Comparison of ENCODE assay signal across 21 cellular contexts in genomic region chr11:10861047-10861446, GRCh38.
"Had no signal": no experiment of that assay in that cellular context is flagged by ENCODE, and none has a peak within 500 bp of the region (broad histone marks: within the 10 kb centered on the region; RNA-seq: fewer than 3 reads in every experiment).

No MANE protein-coding gene starts in this region.

- H3K4me3 ChIP-seq: breast epithelium, esophagus squamous epithelium, lung, prostate gland, SJSA1, skin epidermis, stomach, upper lobe of left lung had no signal

- H3K27me3 ChIP-seq: breast epithelium, esophagus squamous epithelium, SJSA1, stomach, upper lobe of left lung had no signal

- DNase-seq: activated CD4-positive, alpha-beta T cell treated with anti-CD3 and anti-CD28 coated beads, Interleukin-2, amount 50 U/mL, for 48 hours; activated CD8-positive, alpha-beta memory T cell treated with anti-CD3 and anti-CD28 coated beads, Interleukin-2, amount 50 U/mL, for 48 hours; activated naive CD4-positive, alpha-beta T cell treated with Interleukin-2 at 50 U/mL for 16 hours; activated T-cell treated with anti-CD3 and anti-CD28 coated beads, Interleukin-2, amount 50 U/mL, for 4 hours; aorta; esophagus squamous epithelium; kidney; naive B cell; right cardiac atrium; stimulated activated CD4-positive, alpha-beta T cell treated with anti-CD3 and anti-CD28 coated beads, Interleukin-2, amount 100 ng/mL, for 24 hours; stomach; T-helper 1 cell; upper lobe of left lung had no signal

- H3K36me3 ChIP-seq: breast epithelium, prostate gland, stomach, upper lobe of left lung had no signal

- H3K9me3 Mint-ChIP-seq: activated T-cell treated with anti-CD3 and anti-CD28 coated beads, Interleukin-2, amount 50 U/mL, for 4 hours; central memory CD8-positive, alpha-beta T cell; stimulated activated effector memory CD8-positive, alpha-beta T cell treated with anti-CD3 and anti-CD28 coated beads, Interleukin-12 subunit alpha, Interleukin-12 subunit beta, amount 100 ng/mL, for 72 hours had no signal

- H3K27me3 Mint-ChIP-seq: central memory CD8-positive, alpha-beta T cell; naive B cell had no signal

- ATAC-seq: activated T-cell treated with anti-CD3 and anti-CD28 coated beads, Interleukin-2, amount 50 U/mL, for 4 hours; left lobe of liver; right cardiac atrium; stimulated activated effector memory CD8-positive, alpha-beta T cell treated with anti-CD3 and anti-CD28 coated beads, Interleukin-12 subunit alpha, Interleukin-12 subunit beta, amount 100 ng/mL, for 72 hours had no signal

- H3K4me1 ChIP-seq: prostate gland had no signal

- H3K9me3 ChIP-seq: breast epithelium, esophagus squamous epithelium, prostate gland, SJSA1, stomach, upper lobe of left lung had no signal

- H3K27ac Mint-ChIP-seq: stimulated activated effector memory CD8-positive, alpha-beta T cell treated with anti-CD3 and anti-CD28 coated beads, Interleukin-12 subunit alpha, Interleukin-12 subunit beta, amount 100 ng/mL, for 72 hours had no signal

- H3K27ac ChIP-seq: breast epithelium, prostate gland, skin epidermis, upper lobe of left lung had no signal

- H3K4me3 Mint-ChIP-seq: activated T-cell treated with anti-CD3 and anti-CD28 coated beads, Interleukin-2, amount 50 U/mL, for 4 hours; central memory CD8-positive, alpha-beta T cell had no signal
